16 cellular contexts compared by ENCODE assay signal in the genomic region with DNA sequence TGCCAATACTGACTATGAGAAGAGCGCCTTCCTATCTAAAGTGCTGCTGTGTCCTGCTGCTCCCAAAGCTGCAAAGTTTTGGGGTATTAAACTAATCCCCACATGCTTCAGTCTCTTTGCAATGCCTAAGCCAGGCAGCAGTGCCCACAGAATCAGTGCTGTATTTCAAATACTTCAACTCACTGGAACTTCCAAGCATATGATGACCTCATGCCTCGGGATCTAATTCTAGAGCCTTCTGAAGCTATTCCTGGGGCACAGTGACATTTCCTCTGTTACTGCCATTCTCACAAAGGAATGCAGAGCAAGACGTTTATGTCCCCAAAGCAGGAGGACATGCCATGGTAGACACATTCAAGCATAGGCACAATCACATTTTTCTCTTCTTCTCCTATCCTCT.
DNase-seq lines count a peak whose midpoint lies in the region; ATAC-seq, FAIRE-seq and TF ChIP-seq lines count a peak whose summit lies in the region.
"Had no signal": no experiment of that assay in that cellular context is flagged by ENCODE, and none has a peak within 500 bp of the region (broad histone marks: within the 10 kb centered on the region; RNA-seq: fewer than 3 reads in every experiment).

No MANE protein-coding gene starts in this region.

- no peak for FAIRE-seq in H1 (lab: Jason Lieb, UNC)
- FAIRE-seq: GM12891 had no signal

- no peak overlapping the region for H3K23ac ChIP-seq in IMR-90 (ENCODE audit: low read depth, low read length)
- no peak overlapping the region for H3K23ac ChIP-seq in H1 (ENCODE audit: insufficient read length)
- no peak overlapping the region for H3K23ac ChIP-seq in mesenchymal stem cell (ENCODE audit: low read length in 2 of 2)

- POLR2A ChIA-PET in IMR-90 (lab: Charles Lee; ENCODE audit: unreplicated experiment), result no interaction called here
- POLR2A ChIA-PET in H1 (lab: Charles Lee; ENCODE audit: partially characterized antibody), result interaction anchor here (2.1 kb wide), 1 partner anchor 11 kb away, joined by 6 read pairs; no protein-coding TSS in a partner anchor

- no peak overlapping the region for H2BK120ac ChIP-seq in IMR-90 (ENCODE audit: low read depth, low read length)
- no peak overlapping the region for H2BK120ac ChIP-seq in H1 (replicated peaks; ENCODE audit: low read depth, low read length)
- no peak overlapping the region for H2BK120ac ChIP-seq in mesenchymal stem cell (ENCODE audit: low read depth, low read length)

- no peak overlapping the region for H3K14ac ChIP-seq in IMR-90 (replicated peaks; ENCODE audit: low read depth, low read length)
- no peak overlapping the region for H3K14ac ChIP-seq in H1 (ENCODE audit: insufficient read length)
- H3K14ac ChIP-seq in mesenchymal stem cell (ENCODE audit: low read length in 2 of 2), result no peak overlapping the region

- H2BK15ac ChIP-seq in IMR-90 (ENCODE audit: low read depth, low read length) (no peak overlapping the region), H1 (ENCODE audit: low read length) (no peak overlapping the region; the same call in 1 of the 2 replicates), mesenchymal stem cell (ENCODE audit: low read depth, poor library complexity, severe bottlenecking) (no peak overlapping the region)

- ATAC-seq in IMR-90 (ENCODE audit: low read depth) (peak; percentile 46), upper lobe of right lung (peak; percentile 41)
- ATAC-seq: HCT116, Right ventricle myocardium inferior had no signal

- no peak overlapping the region for H3K56ac ChIP-seq in IMR-90 (ENCODE audit: extremely low read depth, insufficient read depth, low read length)
- H3K56ac ChIP-seq in H1 (replicated peaks; ENCODE audit: insufficient read length, low read depth, low read length), result no peak overlapping the region

- dilution Hi-C loops in IMR-90 (cut with HindIII; ENCODE audit: low sequenced_read_pairs, unreplicated experiment), result no loop called here

- no peak for TF ChIP-seq RAD21 in IMR-90 (IDR thresholded peaks at IDR 0.05; ENCODE audit: low read length)
- no peak for TF ChIP-seq RAD21 in H1 (IDR thresholded peaks at IDR 0.05 in 1 of 2, conservative IDR thresholded peaks at IDR 0.05 in 1 of 2; ENCODE audit: low read depth in 2 of 2, low read length in 2 of 2)

- no peak overlapping the region for H3K27ac ChIP-seq in IMR-90 (ENCODE audit: insufficient read depth, low read length)
- no peak overlapping the region for H3K27ac ChIP-seq in H1 (ENCODE audit: low read depth, low read length)
- no peak overlapping the region for H3K27ac ChIP-seq in upper lobe of right lung
- no peak overlapping the region for H3K27ac ChIP-seq in mesenchymal stem cell (ENCODE audit: low read length, poor library complexity, severe bottlenecking)
- H3K27ac ChIP-seq: SK-N-MC had no signal

- BruUV-seq in IMR-90 (replicated peaks; lab: Mats Ljungman, UMichigan), result no TSS peak

- no peak overlapping the region; a peak in 1 of 4 replicates for H4K8ac ChIP-seq in IMR-90 (ENCODE audit: low read depth in 2 of 2, low read length in 2 of 2)
- no peak overlapping the region for H4K8ac ChIP-seq in H1 (ENCODE audit: extremely low read depth, insufficient read depth, low read length)
- no peak overlapping the region for H4K8ac ChIP-seq in mesenchymal stem cell (ENCODE audit: low read length)

- no peak overlapping the region for H4K91ac ChIP-seq in IMR-90 (ENCODE audit: insufficient read depth, low read depth, low read length)
- no peak overlapping the region for H4K91ac ChIP-seq in H1 (replicated peaks; ENCODE audit: insufficient read length, low read length)
- H4K91ac ChIP-seq in mesenchymal stem cell (ENCODE audit: low read length), result no peak overlapping the region

- H3K9me3 ChIP-seq in IMR-90 (ENCODE audit: control insufficient read depth, insufficient read depth, low read length), result no peaks in the 10 kb centered on the region
- H3K9me3 ChIP-seq in H1 (ENCODE audit: insufficient read depth in 2 of 2, low read depth in 1 of 2, low read length in 1 of 2), result no peaks in the 10 kb centered on the region
- H3K9me3 ChIP-seq in upper lobe of right lung, result no peaks in the 10 kb centered on the region
- H3K9me3 ChIP-seq in mesenchymal stem cell (ENCODE audit: control insufficient read depth, low read length), result no peaks in the 10 kb centered on the region

- no peak overlapping the region for H3K4me3 ChIP-seq in IMR-90 (ENCODE audit: insufficient read depth, low read depth, low read length)
- no peak overlapping the region for H3K4me3 ChIP-seq in H1 (ENCODE audit: extremely low read depth in 1 of 4, insufficient read depth in 2 of 4, low read depth in 3 of 4, low read length in 4 of 4)
- H3K4me3 ChIP-seq in upper lobe of right lung, result no peak overlapping the region
- H3K4me3 ChIP-seq in mesenchymal stem cell (ENCODE audit: insufficient read depth in 1 of 2, low read depth in 1 of 2, low read length in 2 of 2), result no peak overlapping the region
- H3K4me3 ChIP-seq: SK-N-MC had no signal

- no peak for TF ChIP-seq EP300 in H1 (IDR thresholded peaks at IDR 0.05; ENCODE audit: borderline replicate concordance in 1 of 2, low read depth in 2 of 2, low read length in 2 of 2)

- H2AK5ac ChIP-seq in IMR-90 (ENCODE audit: low read depth, low read length), result no peak overlapping the region
- H2AK5ac ChIP-seq in H1 (ENCODE audit: low read depth, low read length), result no peak overlapping the region
- no peak overlapping the region for H2AK5ac ChIP-seq in mesenchymal stem cell (ENCODE audit: low read length, severe bottlenecking)

- H3K79me1 ChIP-seq in IMR-90 (ENCODE audit: low read depth in 1 of 2, low read length in 2 of 2) (no peaks in the 10 kb centered on the region), H1 (ENCODE audit: low read depth, low read length) (no peaks in the 10 kb centered on the region), mesenchymal stem cell (replicated peaks; ENCODE audit: low read length, poor library complexity, severe bottlenecking) (no peaks in the 10 kb centered on the region)

- H3K4ac ChIP-seq in IMR-90 (ENCODE audit: low read depth, low read length) (no peak overlapping the region), H1 (replicated peaks; ENCODE audit: insufficient read length, low read depth, low read length) (no peak overlapping the region), mesenchymal stem cell (ENCODE audit: low read depth in 1 of 2, low read length in 2 of 2) (no peak overlapping the region)

- CTCF ChIA-PET in IMR-90 (lab: Yijun Ruan, JAX) (no interaction called here), H1 (lab: Charles Lee; ENCODE audit: partially characterized antibody) (no interaction called here)

- H2BK12ac ChIP-seq in H1 (ENCODE audit: low read depth, low read length) (peak overlapping the region; percentile 30; the same call in 1 of the 2 replicates), mesenchymal stem cell (ENCODE audit: low read length in 2 of 2) (no peak overlapping the region)

- H2AK9ac ChIP-seq in IMR-90 (replicated peaks; ENCODE audit: low read depth, low read length, poor library complexity), result no peak overlapping the region

- H3K79me2 ChIP-seq in H1 (ENCODE audit: control insufficient read depth in 1 of 2, insufficient read depth in 2 of 2, low read length in 2 of 2), result no peaks in the 10 kb centered on the region

- no peak overlapping the region; the same call in 1 of the 2 replicates for H3K4me2 ChIP-seq in IMR-90 (ENCODE audit: low read depth, low read length)
- H3K4me2 ChIP-seq in H1 (ENCODE audit: insufficient read depth in 1 of 2, low read depth in 2 of 2, low read length in 2 of 2), result no peak overlapping the region
- no peak overlapping the region for H3K4me2 ChIP-seq in mesenchymal stem cell (ENCODE audit: low read length, poor library complexity, severe bottlenecking)

- H3K27me3 ChIP-seq in IMR-90 (ENCODE audit: control insufficient read depth, insufficient read depth, low read length), result no peaks in the 10 kb centered on the region; the same call in 1 of the 2 replicates
- no peaks in the 10 kb centered on the region for H3K27me3 ChIP-seq in H1 (replicated peaks in 1 of 4; ENCODE audit: control insufficient read depth in 3 of 4, extremely low read depth in 1 of 4, insufficient read depth in 3 of 4, low read length in 3 of 4)
- no peaks in the 10 kb centered on the region for H3K27me3 ChIP-seq in upper lobe of right lung
- H3K27me3 ChIP-seq in mesenchymal stem cell (ENCODE audit: control insufficient read depth in 1 of 2, insufficient read depth in 1 of 2, low read length in 2 of 2), result no peaks in the 10 kb centered on the region

- no peaks in the 10 kb centered on the region for H3K23me2 ChIP-seq in H1 (ENCODE audit: low read depth, low read length)

- TF ChIP-seq CTCF in IMR-90 (conservative IDR thresholded peaks at IDR 0.05; ENCODE audit: low read depth, low read length) (no peak), H1 (IDR thresholded peaks at IDR 0.05; ENCODE audit: control extremely low read depth in 1 of 3, insufficient read depth in 1 of 3, low read depth in 1 of 3, low read length in 3 of 3) (no peak), upper lobe of right lung (IDR thresholded peaks at IDR 0.05) (no peak)

- no peak for TF ChIP-seq POLR2A in IMR-90 (IDR thresholded peaks at IDR 0.05; ENCODE audit: low read depth, low read length)
- no peak for TF ChIP-seq POLR2A in H1 (IDR thresholded peaks at IDR 0.05; ENCODE audit: control extremely low read depth in 1 of 2, low read depth in 2 of 2, low read length in 2 of 2)

- H3K36me3 ChIP-seq in IMR-90 (ENCODE audit: control insufficient read depth, insufficient read depth, low read length), result no peaks in the 10 kb centered on the region
- peaks cover 0 to 14% (median 0%) of the 10 kb centered on the region in 4 experiments; a peak in 2 of 8 replicates for H3K36me3 ChIP-seq in H1 (ENCODE audit: control insufficient read depth in 2 of 4, insufficient read depth in 4 of 4, low read length in 3 of 4)
- no peaks in the 10 kb centered on the region for H3K36me3 ChIP-seq in upper lobe of right lung
- H3K36me3 ChIP-seq in mesenchymal stem cell (ENCODE audit: control insufficient read depth in 1 of 2, insufficient read depth in 2 of 2, low read depth in 1 of 2, low read length in 2 of 2), result peaks cover 0 to 3% of the 10 kb centered on the region in 2 experiments

- H4K20me1 ChIP-seq in IMR-90 (ENCODE audit: insufficient read depth, low read length) (no peaks in the 10 kb centered on the region), H1 (replicated peaks in 1 of 2; ENCODE audit: control insufficient read depth in 1 of 2, insufficient read depth in 2 of 2, low read length in 2 of 2) (no peaks in the 10 kb centered on the region)

- WGBS in IMR-90 (ENCODE audit: extremely low coverage in 2 of 2, insufficient read length in 1 of 2), 2 experiments, result 62% methylated on average over 2 of the region's 3 CpGs; no CpG with 5 or more reads in 1 of the 2 experiments
- 87% methylated on average over 3 of the region's 3 CpGs; no CpG with 5 or more reads in 1 of the 2 experiments for WGBS in H1 (ENCODE audit: extremely low coverage in 1 of 2, insufficient coverage in 1 of 2, insufficient read length in 1 of 2, insufficient replicate concordance in 2 of 2, low coverage in 1 of 2, low lambda C conversion rate in 2 of 2, missing lambda C conversion rate in 1 of 2), 2 experiments
- WGBS in mesenchymal stem cell, result 80% methylated on average over 3 of the region's 3 CpGs

- in situ Hi-C loops in IMR-90 (cut with MboI; ENCODE audit: low sequenced_read_pairs), result no loop called here

- intact Hi-C loops in IMR-90 (cut with micrococcal nuclease) (no loop called here), upper lobe of right lung (cut with DNase I) (no loop called here)

- H2BK20ac ChIP-seq in IMR-90 (ENCODE audit: low read depth, low read length) (no peak overlapping the region), H1 (ENCODE audit: low read length) (peak overlapping the region; percentile 81; the same call in 1 of the 2 replicates)

- 0 out of 2 replicates have a peak, but pooled peaks cover 2% of the 10 kb centered on the region for H3K9me1 ChIP-seq in IMR-90 (ENCODE audit: insufficient read depth, low read length)

- H2AFZ ChIP-seq in IMR-90 (replicated peaks; ENCODE audit: low read length, poor library complexity), result no peak overlapping the region
- no peak overlapping the region for H2AFZ ChIP-seq in H1 (ENCODE audit: low read length)
- H2AFZ ChIP-seq in mesenchymal stem cell (ENCODE audit: low read depth, low read length), result no peak overlapping the region

- H2BK5ac ChIP-seq in IMR-90 (ENCODE audit: low read depth, low read length, poor library complexity, severe bottlenecking) (no peak overlapping the region), H1 (ENCODE audit: low read depth, low read length) (no peak overlapping the region), mesenchymal stem cell (ENCODE audit: low read depth, low read length, poor library complexity, severe bottlenecking) (no peak overlapping the region)

- H3K18ac ChIP-seq in IMR-90 (ENCODE audit: low read depth, low read length) (peak overlapping the region; percentile 68; the same call in 1 of the 2 replicates), H1 (ENCODE audit: extremely low read depth, low read length) (no peak overlapping the region), mesenchymal stem cell (ENCODE audit: low read depth in 1 of 2, low read length in 2 of 2) (no peak overlapping the region)

- peaks cover 2% of the 10 kb centered on the region; the same call in 1 of the 2 replicates for H3K4me1 ChIP-seq in IMR-90 (ENCODE audit: control insufficient read depth, insufficient read depth, low read length)
- peaks cover 0 to 5% (median 3%) of the 10 kb centered on the region in 4 experiments; a peak in 2 of 7 replicates for H3K4me1 ChIP-seq in H1 (replicated peaks in 1 of 4; ENCODE audit: control insufficient read depth in 3 of 4, insufficient read depth in 4 of 4, low read length in 3 of 4)
- H3K4me1 ChIP-seq in upper lobe of right lung, result no peaks in the 10 kb centered on the region
- H3K4me1 ChIP-seq in mesenchymal stem cell (ENCODE audit: control insufficient read depth, insufficient read depth, low read depth, low read length), result peaks cover 1% of the 10 kb centered on the region

- DNase-seq in NCI-H446 treated with DMSO at 0.1 percent for 48 hours (lab: John Stamatoyannopoulos, UW), result peak; percentile 34
- no peak for DNase-seq in NCI-H446 (lab: John Stamatoyannopoulos, UW)
- DNase-seq in IMR-90, result peak; percentile 18
- DNase-seq in H1 (ENCODE audit: low read depth in 1 of 2, low spot score in 2 of 2), result no peak
- no peak for DNase-seq in upper lobe of right lung
- no peak for DNase-seq in anterior cingulate cortex (lab: John Stamatoyannopoulos, UW)
- no peak for DNase-seq in mesenteric fat pad (ENCODE audit: low spot score)
- DNase-seq in mesenchymal stem cell, result no peak
- DNase-seq: Calu3; CD4-positive, CD25-positive, alpha-beta regulatory T cell; DMS79; NCI-H1694 treated with DMSO at 0.1 percent for 48 hours had no signal

- H4K5ac ChIP-seq in IMR-90 (ENCODE audit: low read depth, low read length), result peak overlapping the region; percentile 23; the same call in 1 of the 2 replicates
- H4K5ac ChIP-seq in H1 (ENCODE audit: insufficient read length, low read depth, low read length), result no peak overlapping the region

- H3K9ac ChIP-seq in IMR-90 (ENCODE audit: low read depth, low read length), result no peak overlapping the region
- no peak overlapping the region for H3K9ac ChIP-seq in H1 (replicated peaks in 1 of 4; ENCODE audit: extremely low read depth in 1 of 4, low read depth in 3 of 4, low read length in 3 of 4)
- no peak overlapping the region for H3K9ac ChIP-seq in mesenchymal stem cell (ENCODE audit: low read length)

Comparison
In these comparisons a context has a peak if more than half of its experiments do, and no peak if none do; other contexts are left out.
1. DNase-seq: peak in NCI-H446 treated with DMSO at 0.1 percent for 48 hours (single experiment) and IMR-90 (single experiment); none in NCI-H446 (0 of 2), H1 (0 of 2), upper lobe of right lung (single experiment), anterior cingulate cortex (0 of 58), mesenteric fat pad (single experiment) and mesenchymal stem cell (single experiment).